In genomic region chr17:75976175-75976848, GRCh38 we compare ENCODE assay signal across 1 cellular context.
TF ChIP-seq lines count a peak whose summit lies in the region.

No MANE protein-coding gene starts in this region.

TF ChIP-seq in HepG2, 621 proteins besides CTCF, POLR2A, EP300 and RAD21 (continued from another document and continues in another):
- TF ChIP-seq BCL3 (CRISPR knock-in tag; IDR thresholded peaks at IDR 0.05), result no peak
- no peak for TF ChIP-seq ZNF383 (CRISPR knock-in tag; IDR thresholded peaks at IDR 0.05; ENCODE audit: borderline replicate concordance)
- no peak for TF ChIP-seq RFXAP (CRISPR knock-in tag; IDR thresholded peaks at IDR 0.05; ENCODE audit: borderline replicate concordance)
- TF ChIP-seq HDAC6 (IDR thresholded peaks at IDR 0.05; ENCODE audit: low read depth, low read length), result no peak
- TF ChIP-seq TFAP4 (IDR thresholded peaks at IDR 0.05; ENCODE audit: borderline replicate concordance, low read depth), result peak; percentile 9; the same call in 1 of the 2 replicates
- TF ChIP-seq RBAK (CRISPR knock-in tag; IDR thresholded peaks at IDR 0.05), result no peak
- TF ChIP-seq TARDBP (CRISPR knock-in tag; IDR thresholded peaks at IDR 0.05), result peak; percentile 67
- TF ChIP-seq ZFAT (CRISPR knock-in tag; conservative IDR thresholded peaks at IDR 0.05), result no peak
- TF ChIP-seq ZNF296 (CRISPR knock-in tag; conservative IDR thresholded peaks at IDR 0.05), result no peak
- TF ChIP-seq XBP1 (CRISPR knock-in tag; IDR thresholded peaks at IDR 0.05), result no peak
- TF ChIP-seq ZUFSP (CRISPR knock-in tag; IDR thresholded peaks at IDR 0.05; ENCODE audit: borderline replicate concordance), result no peak
- TF ChIP-seq TBX3 (IDR thresholded peaks at IDR 0.05; ENCODE audit: borderline replicate concordance), result no peak
- no peak for TF ChIP-seq BRD4 (CRISPR knock-in tag; IDR thresholded peaks at IDR 0.05)
- no peak for TF ChIP-seq ETV6 (CRISPR knock-in tag; conservative IDR thresholded peaks at IDR 0.05)
- TF ChIP-seq RBM22 (optimal IDR thresholded peaks at IDR 0.05; ENCODE audit: low read length), result no peak
- TF ChIP-seq NFAT5 (CRISPR knock-in tag; IDR thresholded peaks at IDR 0.05), result no peak
- TF ChIP-seq ZNF362 (CRISPR knock-in tag; IDR thresholded peaks at IDR 0.05; ENCODE audit: borderline replicate concordance), result no peak
- peak; percentile 75 for TF ChIP-seq SKI (IDR thresholded peaks at IDR 0.05; ENCODE audit: partially characterized antibody)
- TF ChIP-seq TERF1 (CRISPR knock-in tag; IDR thresholded peaks at IDR 0.05), result no peak
- TF ChIP-seq PBX3 (CRISPR knock-in tag; IDR thresholded peaks at IDR 0.05; ENCODE audit: borderline replicate concordance), result no peak
- no peak for TF ChIP-seq TOE1 (CRISPR knock-in tag; IDR thresholded peaks at IDR 0.05)
- TF ChIP-seq GMEB2 (CRISPR knock-in tag; IDR thresholded peaks at IDR 0.05; ENCODE audit: low read depth), result no peak
- no peak for TF ChIP-seq ZNF138 (CRISPR knock-in tag; IDR thresholded peaks at IDR 0.05; ENCODE audit: low read depth)
- TF ChIP-seq HNF4G (IDR thresholded peaks at IDR 0.05; ENCODE audit: borderline replicate concordance, low read depth, low read length), result peak; percentile 54; the same call in 1 of the 2 replicates
- no peak for TF ChIP-seq HNF4G (CRISPR knock-in tag; IDR thresholded peaks at IDR 0.05; ENCODE audit: borderline replicate concordance, low read depth)
- TF ChIP-seq ARID4A (CRISPR knock-in tag; IDR thresholded peaks at IDR 0.05; ENCODE audit: borderline replicate concordance), result peak; percentile 48; the same call in 1 of the 2 replicates
- TF ChIP-seq ZNF234 (CRISPR knock-in tag; conservative IDR thresholded peaks at IDR 0.05), result no peak
- TF ChIP-seq FOXA1 (IDR thresholded peaks at IDR 0.05), result no peak
- TF ChIP-seq FOXA1 (CRISPR knock-in tag; IDR thresholded peaks at IDR 0.05), result no peak
- TF ChIP-seq ZNF282 (IDR thresholded peaks at IDR 0.05; ENCODE audit: partially characterized antibody), result no peak
- no peak; the same call in 1 of the 2 replicates for TF ChIP-seq ZNF335 (CRISPR knock-in tag; IDR thresholded peaks at IDR 0.05)
- no peak for TF ChIP-seq ZNF3 (CRISPR knock-in tag; IDR thresholded peaks at IDR 0.05)
